ENCODE assay signal across 1 cellular context in the genomic region with DNA sequence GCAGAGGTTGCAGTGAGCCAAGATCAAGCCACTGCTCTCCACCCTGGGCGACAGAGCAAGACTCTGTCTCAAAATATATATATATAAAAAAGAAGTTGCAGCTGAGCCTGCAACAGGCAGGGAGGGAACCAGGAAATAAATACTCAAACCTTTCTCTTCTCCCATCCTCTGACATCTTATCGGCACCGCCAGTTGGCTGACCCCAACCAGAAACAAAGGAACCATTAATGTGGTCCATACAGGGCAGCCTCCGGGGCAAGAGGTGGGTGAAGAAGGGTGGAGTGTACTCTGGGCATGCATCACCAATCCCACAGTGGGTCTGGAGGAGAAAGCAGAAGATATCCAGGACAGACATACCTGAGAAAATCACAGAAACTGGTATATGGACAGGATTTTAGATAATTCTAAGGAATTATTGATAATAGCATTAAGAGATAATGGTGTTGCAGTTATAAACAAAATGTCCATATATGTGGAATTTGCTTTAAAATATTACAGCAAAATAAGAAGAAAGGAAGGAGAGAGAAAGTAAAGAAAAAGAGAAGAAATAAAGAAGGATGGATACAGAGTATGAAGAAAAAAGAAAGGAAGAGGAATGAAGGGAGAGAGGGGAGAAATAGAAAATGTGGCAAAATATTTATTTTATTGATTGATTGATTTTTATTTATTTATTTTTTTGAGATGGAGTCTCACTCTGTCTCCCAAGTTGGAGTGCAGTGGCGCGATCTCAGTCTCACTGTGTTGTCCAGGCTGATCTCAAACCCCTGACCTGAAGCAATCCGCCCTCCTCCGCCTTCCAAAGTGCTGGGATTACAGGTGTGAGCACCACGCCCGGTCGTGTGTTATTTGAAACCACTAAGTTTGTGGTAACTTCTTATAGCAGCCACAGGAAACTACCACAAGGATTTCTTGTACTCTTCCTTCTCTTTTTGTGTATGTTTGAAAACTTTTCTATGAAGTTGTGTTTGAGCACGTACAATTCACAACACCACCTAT.
TF ChIP-seq lines count a peak whose summit lies in the region.

No MANE protein-coding gene starts in this region.

TF ChIP-seq in IMR-90, 13 proteins besides CTCF, POLR2A, EP300 and RAD21:
- TF ChIP-seq SMC3 (IDR thresholded peaks at IDR 0.05; ENCODE audit: low read depth, low read length) (no peak), MAZ (IDR thresholded peaks at IDR 0.05; ENCODE audit: borderline replicate concordance, low read depth, low read length) (no peak), BHLHE40 (IDR thresholded peaks at IDR 0.05; ENCODE audit: low read depth, low read length) (no peak), NFE2L2 (IDR thresholded peaks at IDR 0.05; ENCODE audit: low read depth, low read length) (no peak), RCOR1 (IDR thresholded peaks at IDR 0.05; ENCODE audit: insufficient replicate concordance, low read length) (no peak), RFX5 (IDR thresholded peaks at IDR 0.05; ENCODE audit: low read depth, low read length) (no peak), MAFK (IDR thresholded peaks at IDR 0.05; ENCODE audit: low read depth, low read length) (no peak), CHD1 (IDR thresholded peaks at IDR 0.05; ENCODE audit: low read depth, low read length) (no peak), MXI1 (IDR thresholded peaks at IDR 0.05; ENCODE audit: borderline replicate concordance, low read depth, low read length) (no peak), FOS (IDR thresholded peaks at IDR 0.05; ENCODE audit: low read depth, low read length) (no peak)
- TF ChIP-seq, protein P1, sequence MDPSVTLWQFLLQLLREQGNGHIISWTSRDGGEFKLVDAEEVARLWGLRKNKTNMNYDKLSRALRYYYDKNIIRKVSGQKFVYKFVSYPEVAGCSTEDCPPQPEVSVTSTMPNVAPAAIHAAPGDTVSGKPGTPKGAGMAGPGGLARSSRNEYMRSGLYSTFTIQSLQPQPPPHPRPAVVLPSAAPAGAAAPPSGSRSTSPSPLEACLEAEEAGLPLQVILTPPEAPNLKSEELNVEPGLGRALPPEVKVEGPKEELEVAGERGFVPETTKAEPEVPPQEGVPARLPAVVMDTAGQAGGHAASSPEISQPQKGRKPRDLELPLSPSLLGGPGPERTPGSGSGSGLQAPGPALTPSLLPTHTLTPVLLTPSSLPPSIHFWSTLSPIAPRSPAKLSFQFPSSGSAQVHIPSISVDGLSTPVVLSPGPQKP (IDR thresholded peaks at IDR 0.05; ENCODE audit: borderline replicate concordance, low read depth, low read length), result no peak
- TF ChIP-seq, protein P2, sequence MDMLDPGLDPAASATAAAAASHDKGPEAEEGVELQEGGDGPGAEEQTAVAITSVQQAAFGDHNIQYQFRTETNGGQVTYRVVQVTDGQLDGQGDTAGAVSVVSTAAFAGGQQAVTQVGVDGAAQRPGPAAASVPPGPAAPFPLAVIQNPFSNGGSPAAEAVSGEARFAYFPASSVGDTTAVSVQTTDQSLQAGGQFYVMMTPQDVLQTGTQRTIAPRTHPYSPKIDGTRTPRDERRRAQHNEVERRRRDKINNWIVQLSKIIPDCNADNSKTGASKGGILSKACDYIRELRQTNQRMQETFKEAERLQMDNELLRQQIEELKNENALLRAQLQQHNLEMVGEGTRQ (IDR thresholded peaks at IDR 0.05; ENCODE audit: low read depth, low read length), result no peak
